Comparison of ENCODE assay signal across 1 cellular context in genomic region chr16:4015991-4016325, GRCh38.
TF ChIP-seq lines count a peak whose summit lies in the region.

No MANE protein-coding gene starts in this region.

TF ChIP-seq in HCT116, 20 proteins besides CTCF, POLR2A, EP300 and RAD21 (continued from another document):
- no peak for TF ChIP-seq ZBTB33 (IDR thresholded peaks at IDR 0.05; ENCODE audit: extremely low read depth, insufficient replicate concordance, low read length)
- TF ChIP-seq TCF7L2 (IDR thresholded peaks at IDR 0.05; ENCODE audit: borderline replicate concordance, extremely low read depth, insufficient read depth, insufficient read length): no peak
